Comparison of ENCODE assay signal across 20 cellular contexts in genomic region chr18:67219821-67220220, GRCh38.
A peak's percentile ranks its signal among the peaks of the same experiment; 100 is the strongest.
DNase-seq lines count a peak whose midpoint lies in the region; FAIRE-seq and TF ChIP-seq lines count a peak whose summit lies in the region.
"Had no signal": no experiment of that assay in that cellular context is flagged by ENCODE, and none has a peak within 500 bp of the region (broad histone marks: within the 10 kb centered on the region; RNA-seq: fewer than 3 reads in every experiment).

No MANE protein-coding gene starts in this region.

- H4K20me1 ChIP-seq in mammary epithelial cell (ENCODE audit: insufficient read depth, low read length), result no peaks in the 10 kb centered on the region
- no peaks in the 10 kb centered on the region for H4K20me1 ChIP-seq in endothelial cell of umbilical vein (replicated peaks; ENCODE audit: control insufficient read depth, extremely low read depth, insufficient read depth, low read length)

- peak overlapping the region; percentile 2 for H2AFZ ChIP-seq in mammary epithelial cell (ENCODE audit: low read depth, low read length)
- no peak overlapping the region for H2AFZ ChIP-seq in endothelial cell of umbilical vein (ENCODE audit: low read depth, low read length)
- H2AFZ ChIP-seq: GM23248 had no signal

- CTCF ChIA-PET in mammary epithelial cell (lab: Charles Lee; ENCODE audit: low non-redundant PET), result no interaction called here
- CTCF ChIA-PET in MCF 10A (lab: Yijun Ruan, JAX), result no interaction called here
- CTCF ChIA-PET in endothelial cell of umbilical vein (lab: Charles Lee), result interaction anchor here (4.1 kb wide), 1 partner anchor 1441 kb away, joined by 17 read pairs; no protein-coding TSS in a partner anchor

- H3K79me2 ChIP-seq in mammary epithelial cell (ENCODE audit: insufficient read depth, low read length), result no peaks in the 10 kb centered on the region
- no peaks in the 10 kb centered on the region for H3K79me2 ChIP-seq in endothelial cell of umbilical vein (ENCODE audit: control insufficient read depth, insufficient read depth, low read length)

- no peak overlapping the region for H3K4me3 ChIP-seq in mammary epithelial cell (replicated peaks in 1 of 3; ENCODE audit: insufficient read depth in 1 of 3, low read depth in 2 of 3, low read length in 3 of 3)
- no peak overlapping the region for H3K4me3 ChIP-seq in endothelial cell of umbilical vein (replicated peaks in 1 of 3; ENCODE audit: insufficient read depth in 1 of 3, low read depth in 1 of 3, low read length in 3 of 3)
- H3K4me3 ChIP-seq in MG63, result no peak overlapping the region
- H3K4me3 ChIP-seq: GM23248 had no signal

- H3K4me3 Mint-ChIP-seq in MCF 10A (ENCODE audit: unreplicated experiment) (no peak overlapping the region), endothelial cell (ENCODE audit: unreplicated experiment) (no peak overlapping the region)

- H3K9me1 ChIP-seq in endothelial cell of umbilical vein (replicated peaks; ENCODE audit: control insufficient read depth, extremely low read depth, insufficient read depth, low read length), result no peaks in the 10 kb centered on the region

- H3K9ac ChIP-seq in mammary epithelial cell (ENCODE audit: insufficient read depth, low read length), result no peak overlapping the region
- no peak overlapping the region for H3K9ac ChIP-seq in endothelial cell of umbilical vein (replicated peaks; ENCODE audit: extremely low read depth, insufficient read depth, low read length)
- H3K9ac ChIP-seq: GM23248, SK-N-SH had no signal

- no peaks in the 10 kb centered on the region for H3K36me3 ChIP-seq in mammary epithelial cell (ENCODE audit: insufficient read depth, low read length)
- H3K36me3 ChIP-seq in endothelial cell of umbilical vein (ENCODE audit: control insufficient read depth in 2 of 2, extremely low read depth in 1 of 2, insufficient read depth in 2 of 2, low read length in 2 of 2), result no peaks in the 10 kb centered on the region
- no peaks in the 10 kb centered on the region for H3K36me3 ChIP-seq in MG63

- no peak for DNase-seq in mammary epithelial cell
- no peak for DNase-seq in MCF 10A (ENCODE audit: unreplicated experiment)
- peak; percentile 34 for DNase-seq in NCI-H82 treated with DMSO at 0.1 percent for 48 hours (lab: John Stamatoyannopoulos, UW; ENCODE audit: unreplicated experiment)
- DNase-seq in endothelial cell of umbilical vein (ENCODE audit: low read depth, low spot score), result peak; percentile 69
- no peak for DNase-seq in UCSD-AML1 (lab: John Stamatoyannopoulos, UW; ENCODE audit: unreplicated experiment)
- DNase-seq in endothelial cell (ENCODE audit: low spot score), result no peak
- DNase-seq in MG63, result no peak
- DNase-seq: Calu3, GM23248, HCEC 1CT, KBM-7, NCI-H1048, NCI-H1417, NCI-H1694 treated with DMSO at 0.1 percent for 48 hours, NCI-H2081, NCI-H526, SK-N-SH had no signal

- H3K27me3 Mint-ChIP-seq in MCF 10A (ENCODE audit: insufficient read depth, unreplicated experiment), result no peaks in the 10 kb centered on the region
- H3K27me3 Mint-ChIP-seq in endothelial cell (ENCODE audit: unreplicated experiment), result no peaks in the 10 kb centered on the region

- H3K27ac ChIP-seq in mammary epithelial cell (ENCODE audit: insufficient read depth, low read depth, low read length) (no peak overlapping the region), endothelial cell of umbilical vein (ENCODE audit: insufficient read depth, low read depth, low read length) (no peak overlapping the region)
- H3K27ac ChIP-seq: GM23248 had no signal

- no peak overlapping the region for H3K4me2 ChIP-seq in mammary epithelial cell (ENCODE audit: insufficient read depth, low read depth, low read length)
- H3K4me2 ChIP-seq in endothelial cell of umbilical vein (ENCODE audit: insufficient read depth, low read length), result no peak overlapping the region
- H3K4me2 ChIP-seq: SK-N-SH had no signal

- no peak for FAIRE-seq in endothelial cell of umbilical vein (lab: Jason Lieb, UNC)
- FAIRE-seq: GM18507, HTR-8/SVneo, RCC 7860 had no signal

- no peaks in the 10 kb centered on the region for H3K36me3 Mint-ChIP-seq in MCF 10A (ENCODE audit: insufficient read depth, unreplicated experiment)
- H3K36me3 Mint-ChIP-seq in endothelial cell (ENCODE audit: low read depth, unreplicated experiment), result no peaks in the 10 kb centered on the region

- no TSS peak for BruUV-seq in mammary epithelial cell (replicated peaks; lab: Mats Ljungman, UMichigan)
- BruUV-seq in MCF 10A (replicated peaks; lab: Mats Ljungman, UMichigan), result no TSS peak
- BruUV-seq in endothelial cell of umbilical vein (replicated peaks; lab: Mats Ljungman, UMichigan), result no TSS peak

- in situ Hi-C loops in mammary epithelial cell (cut with MboI; ENCODE audit: low sequenced_read_pairs in 2 of 2), result loop anchor here (10.0 kb wide), 3 partner anchors 295 to 1445 kb away; partner anchors contain the start of gene DSEL (in 1 of the 2)

- H3K4me1 ChIP-seq in mammary epithelial cell (ENCODE audit: insufficient read depth, low read length), result no peaks in the 10 kb centered on the region
- no peaks in the 10 kb centered on the region for H3K4me1 ChIP-seq in endothelial cell of umbilical vein (ENCODE audit: control insufficient read depth, extremely low read depth, insufficient read depth, low read length)

- H3K4me1 Mint-ChIP-seq in MCF 10A (ENCODE audit: insufficient read depth, unreplicated experiment) (no peaks in the 10 kb centered on the region), endothelial cell (ENCODE audit: unreplicated experiment) (peaks cover 9% of the 10 kb centered on the region)

- WGBS in mammary epithelial cell (ENCODE audit: low coverage, missing lambda C conversion rate), result 73% methylated on average over 4 of the region's 5 CpGs

- no peak overlapping the region for H3K27ac Mint-ChIP-seq in MCF 10A (ENCODE audit: low read depth, unreplicated experiment)
- no peak overlapping the region for H3K27ac Mint-ChIP-seq in endothelial cell (ENCODE audit: unreplicated experiment)

- no peak for TF ChIP-seq CTCF in mammary epithelial cell (conservative IDR thresholded peaks at IDR 0.05 in 1 of 2, IDR thresholded peaks at IDR 0.05 in 1 of 2; ENCODE audit: extremely low read depth in 1 of 2, insufficient read depth in 1 of 2, low read depth in 1 of 2, low read length in 2 of 2)
- TF ChIP-seq CTCF in MCF 10A (IDR thresholded peaks at IDR 0.05; ENCODE audit: unreplicated experiment), result no peak
- no peak for TF ChIP-seq CTCF in endothelial cell of umbilical vein (IDR thresholded peaks at IDR 0.05; ENCODE audit: extremely low read depth in 1 of 2, insufficient read depth in 1 of 2, low read depth in 1 of 2, low read length in 2 of 2)
- TF ChIP-seq CTCF in endothelial cell (IDR thresholded peaks at IDR 0.05; ENCODE audit: unreplicated experiment), result no peak

- intact Hi-C loops in mammary epithelial cell (cut with micrococcal nuclease), result loop anchor here (5.0 to 10.0 kb wide), 3 partner anchors 245 to 1622 kb away; no protein-coding TSS in a partner anchor
- intact Hi-C loops in MCF 10A (cut with micrococcal nuclease), result loop anchor here (5.0 to 10.0 kb wide), 2 partner anchors 645 to 1622 kb away; no protein-coding TSS in a partner anchor
- intact Hi-C loops in endothelial cell of umbilical vein (cut with micrococcal nuclease), result loop anchor here (1.0 to 5.0 kb wide), 2 partner anchors 1515 to 1622 kb away; no protein-coding TSS in a partner anchor

- dilution Hi-C loops in mammary epithelial cell (cut with HindIII; ENCODE audit: low sequenced_read_pairs), result no loop called here
- dilution Hi-C loops in endothelial cell of umbilical vein (cut with MboI; ENCODE audit: extremely low pct_ligation_motif_present, low sequenced_read_pairs), result no loop called here

- no peak for TF ChIP-seq POLR2A in endothelial cell of umbilical vein (IDR thresholded peaks at IDR 0.05; ENCODE audit: low read depth, low read length)

- POLR2A ChIA-PET in MCF 10A (lab: Yijun Ruan, JAX), result no interaction called here
- POLR2A ChIA-PET in endothelial cell of umbilical vein (lab: Charles Lee), result no interaction called here

- H3K9me3 ChIP-seq in mammary epithelial cell (replicated peaks; ENCODE audit: insufficient read depth, low read length) (no peaks in the 10 kb centered on the region), endothelial cell of umbilical vein (replicated peaks; ENCODE audit: control insufficient read depth, insufficient read depth, low read length) (no peaks in the 10 kb centered on the region), MG63 (no peaks in the 10 kb centered on the region)
- H3K9me3 ChIP-seq: SK-N-SH had no signal

- no peaks in the 10 kb centered on the region for H3K27me3 ChIP-seq in mammary epithelial cell (ENCODE audit: insufficient read depth, low read length)
- no peaks in the 10 kb centered on the region for H3K27me3 ChIP-seq in endothelial cell of umbilical vein (ENCODE audit: control insufficient read depth in 2 of 2, insufficient read depth in 2 of 2, low read length in 2 of 2)
- H3K27me3 ChIP-seq in MG63, result no peaks in the 10 kb centered on the region

- H3K9me3 Mint-ChIP-seq in MCF 10A (ENCODE audit: unreplicated experiment) (no peaks in the 10 kb centered on the region), endothelial cell (ENCODE audit: unreplicated experiment) (no peaks in the 10 kb centered on the region)

TF ChIP-seq in endothelial cell of umbilical vein, 7 proteins besides CTCF, POLR2A, EP300 and RAD21:
- no peak for TF ChIP-seq EZH2 (IDR thresholded peaks at IDR 0.05; ENCODE audit: borderline replicate concordance, low read depth, low read length, severe bottlenecking)
- no peak for TF ChIP-seq MYC (IDR thresholded peaks at IDR 0.05; ENCODE audit: low read depth, low read length)
- TF ChIP-seq, protein P1, sequence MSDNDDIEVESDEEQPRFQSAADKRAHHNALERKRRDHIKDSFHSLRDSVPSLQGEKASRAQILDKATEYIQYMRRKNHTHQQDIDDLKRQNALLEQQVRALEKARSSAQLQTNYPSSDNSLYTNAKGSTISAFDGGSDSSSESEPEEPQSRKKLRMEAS (IDR thresholded peaks at IDR 0.05; ENCODE audit: insufficient read depth, insufficient read length), result no peak
- TF ChIP-seq GATA2 (IDR thresholded peaks at IDR 0.05; ENCODE audit: insufficient read depth, insufficient read length, low read depth, low read length), result no peak

Comparison
In these comparisons a context has a peak if more than half of its experiments do, and no peak if none do; other contexts are left out.
1. DNase-seq: peak in NCI-H82 treated with DMSO at 0.1 percent for 48 hours (single experiment) and endothelial cell of umbilical vein (single experiment); none in mammary epithelial cell (single experiment), MCF 10A (single experiment), UCSD-AML1 (single experiment), endothelial cell (single experiment) and MG63 (single experiment).